In genomic region chr7:134927076-134927475, GRCh38 we compare ENCODE assay signal across 26 cellular contexts.
"Had no signal": no experiment of that assay in that cellular context is flagged by ENCODE, and none has a peak within 500 bp of the region (broad histone marks: within the 10 kb centered on the region; RNA-seq: fewer than 3 reads in every experiment).

No MANE protein-coding gene starts in this region.

- H3K4me1 Mint-ChIP-seq: natural killer cell; neural crest cell; stimulated activated effector memory CD8-positive, alpha-beta T cell treated with anti-CD3 and anti-CD28 coated beads, Interleukin-12 subunit alpha, Interleukin-12 subunit beta, amount 100 ng/mL, for 72 hours had no signal

- H3K27ac Mint-ChIP-seq: natural killer cell; stimulated activated effector memory CD8-positive, alpha-beta T cell treated with anti-CD3 and anti-CD28 coated beads, Interleukin-12 subunit alpha, Interleukin-12 subunit beta, amount 100 ng/mL, for 72 hours; type B pancreatic cell had no signal

- H3K4me3 ChIP-seq: dorsolateral prefrontal cortex, gastrocnemius medialis, heart right ventricle, left lung, prostate gland, stomach, thyroid gland had no signal

- H3K27me3 Mint-ChIP-seq: type B pancreatic cell had no signal

- H3K4me1 ChIP-seq: left lung, prostate gland had no signal

- H3K9me3 Mint-ChIP-seq: natural killer cell; stimulated activated effector memory CD8-positive, alpha-beta T cell treated with anti-CD3 and anti-CD28 coated beads, Interleukin-12 subunit alpha, Interleukin-12 subunit beta, amount 100 ng/mL, for 72 hours had no signal

- H3K27ac ChIP-seq: dorsolateral prefrontal cortex, gastrocnemius medialis, left lung, neutrophil, prostate gland, thyroid gland had no signal

- FAIRE-seq: colon, islet of Langerhans, small intestine had no signal

- H3K36me3 ChIP-seq: gastrocnemius medialis, left lung, neutrophil, prostate gland, thyroid gland had no signal

- H3K36me3 Mint-ChIP-seq: natural killer cell; stimulated activated effector memory CD8-positive, alpha-beta T cell treated with anti-CD3 and anti-CD28 coated beads, Interleukin-12 subunit alpha, Interleukin-12 subunit beta, amount 100 ng/mL, for 72 hours had no signal

- H3K9me3 ChIP-seq: gastrocnemius medialis, heart right ventricle, neutrophil, prostate gland, stomach, thyroid gland had no signal

- ATAC-seq: gastrocnemius medialis; left cardiac atrium; left lung; natural killer cell; right cardiac atrium; stimulated activated effector memory CD8-positive, alpha-beta T cell treated with anti-CD3 and anti-CD28 coated beads, Interleukin-12 subunit alpha, Interleukin-12 subunit beta, amount 100 ng/mL, for 72 hours had no signal

- DNase-seq: dorsolateral prefrontal cortex; effector CD4-positive, alpha-beta T cell; foreskin fibroblast; gastrocnemius medialis; heart right ventricle; hippocampal formation; left cardiac atrium; left lung; mesendoderm; midbrain; natural killer cell; right cardiac atrium; small intestine; stimulated activated CD4-positive, alpha-beta T cell treated with anti-CD3 and anti-CD28 coated beads, Interleukin-12 subunit alpha, Interleukin-12 subunit beta, amount 100 ng/mL, for 4 hours; stimulated activated CD4-positive, alpha-beta T cell treated with anti-CD3 and anti-CD28 coated beads, Interleukin-2, amount 100 ng/mL, for 24 hours; stimulated activated CD4-positive, alpha-beta T cell treated with anti-CD3 and anti-CD28 coated beads, Interleukin-4, amount 100 ng/mL, for 24 hours; stimulated activated naive CD4-positive, alpha-beta T cell treated with Interleukin-2 at 50 U/mL for 16 hours; stomach; thyroid gland had no signal

- H3K4me3 Mint-ChIP-seq: natural killer cell; neural crest cell; stimulated activated effector memory CD8-positive, alpha-beta T cell treated with anti-CD3 and anti-CD28 coated beads, Interleukin-12 subunit alpha, Interleukin-12 subunit beta, amount 100 ng/mL, for 72 hours; type B pancreatic cell had no signal

- H3K27me3 ChIP-seq: dorsolateral prefrontal cortex, gastrocnemius medialis, heart right ventricle, left lung, neutrophil, stomach, thyroid gland had no signal
